In genomic region chr11:57175478-57175877, GRCh38 we compare ENCODE assay signal across 33 cellular contexts. TPM values are rescaled to one million over a fixed set of nuclear protein-coding genes. Genes with fewer than 3 reads are reported as not detected.
"Had no signal": no experiment of that assay in that cellular context is flagged by ENCODE, and none has a peak within 500 bp of the region (broad histone marks: within the 10 kb centered on the region; RNA-seq: fewer than 3 reads in every experiment).

No MANE protein-coding gene starts in this region.

- H3K36me3 ChIP-seq: ascending aorta, breast epithelium, cardiac muscle cell, colonic mucosa, esophagus squamous epithelium, gastroesophageal sphincter, WERI-Rb-1 had no signal

- DNase-seq: activated B cell treated with CpG ODN at 0.5 μM for 24 hours; activated CD4-positive, alpha-beta memory T cell treated with anti-CD3 and anti-CD28 coated beads for 36 hours; activated CD4-positive, alpha-beta T cell treated with anti-CD3 and anti-CD28 coated beads for 48 hours; activated CD8-positive, alpha-beta memory T cell treated with anti-CD3 and anti-CD28 coated beads, Interleukin-2, amount 10 ng/mL, durations not matched to agents 7 days and 5 days; activated CD8-positive, alpha-beta memory T cell treated with anti-CD3 and anti-CD28 coated beads, Interleukin-2, amount 50 U/mL, for 4 hours; activated CD8-positive, alpha-beta T cell treated with anti-CD3 and anti-CD28 coated beads, Interleukin-2, amount 10 ng/mL, durations not matched to agents 7 days and 5 days; activated gamma-delta T cell; activated naive CD4-positive, alpha-beta T cell; activated naive CD4-positive, alpha-beta T cell treated with anti-CD3 and anti-CD28 coated beads, Interleukin-2, amount 10 ng/mL, durations not matched to agents 7 days and 5 days; activated naive CD8-positive, alpha-beta T cell treated with anti-CD3 and anti-CD28 coated beads, Interleukin-2, amount 10 ng/mL, durations not matched to agents 7 days and 5 days; activated T-cell treated with anti-CD3 and anti-CD28 coated beads, Interleukin-2, amount 50 U/mL, for 1 hour; activated T-cell treated with anti-CD3 and anti-CD28 coated beads, Interleukin-2, amount 50 U/mL, for 72 hours; central memory CD4-positive, alpha-beta T cell; cerebellar nuclear complex; colonic mucosa; effector CD8-positive, alpha-beta T cell; esophagus squamous epithelium; foreskin melanocyte; T-helper 1 cell; T-helper 17 cell; T1000; WERI-Rb-1 had no signal

- H3K27ac ChIP-seq: ascending aorta, breast epithelium, cardiac muscle cell, colonic mucosa, epithelial cell of prostate, esophagus squamous epithelium, gastroesophageal sphincter, WERI-Rb-1 had no signal

- H3K4me1 ChIP-seq: ascending aorta, breast epithelium, colonic mucosa had no signal

- H3K27me3 ChIP-seq: ascending aorta, colonic mucosa had no signal

- H3K4me3 ChIP-seq: ascending aorta, breast epithelium, cardiac muscle cell, colonic mucosa, esophagus squamous epithelium, gastroesophageal sphincter had no signal

- H3K9me3 ChIP-seq: ascending aorta, breast epithelium, colonic mucosa, esophagus squamous epithelium, gastroesophageal sphincter had no signal

- ATAC-seq: activated CD4-positive, CD25-positive, alpha-beta regulatory T cell treated with anti-CD3 and anti-CD28 coated beads, Interleukin-2, amount 50 U/mL, for 24 hours; activated CD8-positive, alpha-beta memory T cell treated with anti-CD3 and anti-CD28 coated beads, Interleukin-2, amount 10 ng/mL, durations not matched to agents 7 days and 5 days; activated CD8-positive, alpha-beta T cell treated with anti-CD3 and anti-CD28 coated beads, Interleukin-2, amount 10 ng/mL, durations not matched to agents 7 days and 5 days; activated naive CD4-positive, alpha-beta T cell treated with anti-CD3 and anti-CD28 coated beads, Interleukin-2, amount 50 U/mL, for 72 hours; activated T-cell treated with anti-CD3 and anti-CD28 coated beads, Interleukin-2, amount 50 U/mL, for 72 hours; gastroesophageal sphincter; T-helper 17 cell had no signal

RNA-seq across cellular contexts. Expression of gene LRRC55, which starts 6.3 kb away (rescaled TPM):
- total RNA-seq: activated B cell treated with CpG ODN at 0.5 μM for 24 hours; activated CD4-positive, alpha-beta memory T cell treated with anti-CD3 and anti-CD28 coated beads for 36 hours; activated CD8-positive, alpha-beta memory T cell treated with anti-CD3 and anti-CD28 coated beads for 36 hours; activated CD8-positive, alpha-beta memory T cell treated with anti-CD3 and anti-CD28 coated beads, Interleukin-2, amount 10 ng/mL, durations not matched to agents 7 days and 5 days; activated CD8-positive, alpha-beta T cell treated with anti-CD3 and anti-CD28 coated beads, Interleukin-2, amount 10 ng/mL, durations not matched to agents 7 days and 5 days; activated naive CD4-positive, alpha-beta T cell treated with anti-CD3 and anti-CD28 coated beads, Interleukin-2, amount 50 U/mL, for 72 hours; activated naive CD8-positive, alpha-beta T cell treated with anti-CD3 and anti-CD28 coated beads, Interleukin-2, amount 10 ng/mL, durations not matched to agents 7 days and 5 days; activated T-cell treated with anti-CD3 and anti-CD28 coated beads, Interleukin-2, amount 50 U/mL, for 72 hours; ascending aorta; breast epithelium; endothelial cell of umbilical vein; fibroblast of lung; fibroblast of villous mesenchyme; T-helper 17 cell had no signal
- polyA plus RNA-seq: cardiac muscle cell, endothelial cell of umbilical vein, fibroblast of lung had no signal
